ENCODE assay signal across 8 cellular contexts in genomic region chr6:113859349-113860164, GRCh38. TPM values are rescaled to one million over a fixed set of nuclear protein-coding genes. Genes with fewer than 3 reads are reported as not detected.
DNase-seq lines count a peak whose midpoint lies in the region; TF ChIP-seq lines count a peak whose summit lies in the region.

No MANE protein-coding gene starts in this region.

- dilution Hi-C loops in mammary epithelial cell (cut with HindIII; ENCODE audit: low sequenced_read_pairs): no loop called here

- no peaks in the 10 kb centered on the region for H3K9me3 ChIP-seq in ES-I3 (ENCODE audit: control insufficient read depth, insufficient read depth, low read length)
- no peaks in the 10 kb centered on the region for H3K9me3 ChIP-seq in HUES64 (ENCODE audit: insufficient read depth, low read depth, low read length)
- H3K9me3 ChIP-seq in mammary epithelial cell (replicated peaks; ENCODE audit: insufficient read depth, low read length): no peaks in the 10 kb centered on the region
- no peaks in the 10 kb centered on the region for H3K9me3 ChIP-seq in skeletal muscle tissue (ENCODE audit: control insufficient read depth in 3 of 3, low read length in 3 of 3)

- H3K36me3 ChIP-seq in ES-I3 (ENCODE audit: insufficient read depth, low read length) (no peaks in the 10 kb centered on the region), HUES64 (ENCODE audit: insufficient read depth, low read length) (peaks cover 28% of the 10 kb centered on the region), mammary epithelial cell (ENCODE audit: insufficient read depth, low read length) (no peaks in the 10 kb centered on the region), skeletal muscle tissue (ENCODE audit: control insufficient read depth in 3 of 3, insufficient read depth in 3 of 3, low read length in 3 of 3) (no peaks in the 10 kb centered on the region)

- in situ Hi-C loops in mammary epithelial cell (cut with MboI; ENCODE audit: low sequenced_read_pairs in 2 of 2): loop anchor here (5.0 to 25.0 kb wide), 4 partner anchors 162 to 747 kb away; no protein-coding TSS in a partner anchor

- H3K79me2 ChIP-seq in mammary epithelial cell (ENCODE audit: insufficient read depth, low read length): peaks cover 63% of the 10 kb centered on the region

- no TSS peak for BruUV-seq in mammary epithelial cell (replicated peaks; lab: Mats Ljungman, UMichigan)

- peak overlapping the region; percentile 78 for H3K4me2 ChIP-seq in mammary epithelial cell (ENCODE audit: insufficient read depth, low read depth, low read length)

- CTCF ChIA-PET in mammary epithelial cell (lab: Charles Lee; ENCODE audit: low non-redundant PET): interaction anchor here (0.6 to 1.0 kb wide), 2 partner anchors 232 to 265 kb away, joined by 3 to 4 read pairs; no protein-coding TSS in a partner anchor

- intact Hi-C loops in mammary epithelial cell (cut with micrococcal nuclease): loop anchor here (1.0 to 2.0 kb wide), 6 partner anchors 20 to 1079 kb away; no protein-coding TSS in a partner anchor

- H3K4me3 ChIP-seq in HUES64 (ENCODE audit: low read length) (peak overlapping the region; percentile 83), mammary epithelial cell (replicated peaks in 1 of 3; ENCODE audit: insufficient read depth in 1 of 3, low read depth in 2 of 3, low read length in 3 of 3) (peak overlapping the region; percentile 98 to 99 (median 99)), skeletal muscle tissue (ENCODE audit: low read length in 3 of 3) (peak overlapping the region; percentile 80 to 87 (median 82))

- H3K27me3 ChIP-seq in HUES64 (ENCODE audit: insufficient read depth, low read length): peaks cover 18% of the 10 kb centered on the region
- no peaks in the 10 kb centered on the region for H3K27me3 ChIP-seq in mammary epithelial cell (ENCODE audit: insufficient read depth, low read length)
- H3K27me3 ChIP-seq in skeletal muscle tissue (ENCODE audit: control insufficient read depth in 3 of 3, insufficient read depth in 3 of 3, low read length in 3 of 3): no peaks in the 10 kb centered on the region

- H3K27ac ChIP-seq in HUES64 (ENCODE audit: low read depth, low read length) (peak overlapping the region; percentile 61), mammary epithelial cell (ENCODE audit: insufficient read depth, low read depth, low read length) (peak overlapping the region; percentile 99), skeletal muscle tissue (ENCODE audit: low read depth, low read length) (peak overlapping the region; percentile 96)

- H4K20me1 ChIP-seq in mammary epithelial cell (ENCODE audit: insufficient read depth, low read length): no peaks in the 10 kb centered on the region

- peak overlapping the region; percentile 57 for H2AFZ ChIP-seq in mammary epithelial cell (ENCODE audit: low read depth, low read length)

- DNase-seq in mammary epithelial cell (peak; percentile 53), iris pigment epithelial cell (ENCODE audit: low read depth) (peak; percentile 53), activated gamma-delta T cell treated with Interleukin-2 at 50 U/mL for 16 hours (no peak), OCI-M2 (lab: John Stamatoyannopoulos, UW; ENCODE audit: unreplicated experiment) (no peak)
- DNase-seq in stimulated activated naive CD4-positive, alpha-beta T cell treated with Interleukin-2 at 50 U/mL for 16 hours (lab: John Stamatoyannopoulos, UW): no peak

- no peaks in the 10 kb centered on the region for H3K4me1 ChIP-seq in ES-I3 (ENCODE audit: insufficient read depth, low read length)
- peaks cover 9% of the 10 kb centered on the region; the same call in 1 of the 2 replicates for H3K4me1 ChIP-seq in HUES64 (ENCODE audit: insufficient read depth, low read length)
- H3K4me1 ChIP-seq in mammary epithelial cell (ENCODE audit: insufficient read depth, low read length): peaks cover 16% of the 10 kb centered on the region
- peaks cover 6 to 16% (median 14%) of the 10 kb centered on the region in 3 donors for H3K4me1 ChIP-seq in skeletal muscle tissue (ENCODE audit: control insufficient read depth in 3 of 3, insufficient read depth in 3 of 3, low read length in 3 of 3)

- TF ChIP-seq CTCF in mammary epithelial cell (conservative IDR thresholded peaks at IDR 0.05 in 1 of 2, IDR thresholded peaks at IDR 0.05 in 1 of 2; ENCODE audit: extremely low read depth in 1 of 2, insufficient read depth in 1 of 2, low read depth in 1 of 2, low read length in 2 of 2): no peak

- H3K9ac ChIP-seq in ES-I3 (ENCODE audit: low read depth, low read length) (peak overlapping the region; percentile 98), HUES64 (ENCODE audit: low read depth, low read length) (peak overlapping the region; percentile 100), mammary epithelial cell (ENCODE audit: insufficient read depth, low read length) (peak overlapping the region; percentile 100), skeletal muscle tissue (ENCODE audit: low read depth in 1 of 3, low read length in 3 of 3) (peak overlapping the region; percentile 84 to 95 (median 94))

- WGBS in HUES64: 77% methylated on average over 87 of the region's 87 CpGs
- WGBS in mammary epithelial cell (ENCODE audit: low coverage, missing lambda C conversion rate): 4% methylated on average over 24 of the region's 87 CpGs

RNA-seq across cellular contexts. Expression of gene MARCKS, which starts 2.4 kb away (rescaled TPM):
- 72.1 TPM for polyA plus RNA-seq in HUES64 (2013, experiment 1 of 2)
- 94.3 TPM for polyA plus RNA-seq in HUES64 (2013, experiment 2 of 2)
- total RNA-seq in mammary epithelial cell (100 to 1,000 TPM in 1 of 2 donors, 10 to 100 TPM in 1; 65.4 to 171 TPM), skeletal muscle tissue (146 TPM)
- 16.0 TPM for polyA plus RNA-seq in mammary epithelial cell
- 17.5 TPM for polyA minus RNA-seq in mammary epithelial cell

Comparison
In these comparisons a context has a peak if more than half of its experiments do, and no peak if none do; other contexts are left out.
1. DNase-seq: peak in mammary epithelial cell (single experiment) and iris pigment epithelial cell (single experiment); none in activated gamma-delta T cell treated with Interleukin-2 at 50 U/mL for 16 hours (single experiment), OCI-M2 (single experiment) and stimulated activated naive CD4-positive, alpha-beta T cell treated with Interleukin-2 at 50 U/mL for 16 hours (single experiment).
2. Peak in every context shown above with its lines, with median percentiles within 50 percentile points of each other: H3K9ac ChIP-seq, H3K27ac ChIP-seq and H3K4me3 ChIP-seq.